Comparison of ENCODE assay signal across 18 cellular contexts in genomic region chr2:219748673-219749570, GRCh38.
DNase-seq lines count a peak whose midpoint lies in the region; ATAC-seq and TF ChIP-seq lines count a peak whose summit lies in the region.
"Had no signal": no experiment of that assay in that cellular context is flagged by ENCODE, and none has a peak within 500 bp of the region (broad histone marks: within the 10 kb centered on the region; RNA-seq: fewer than 3 reads in every experiment).

No MANE protein-coding gene starts in this region.

- H3K36me3 ChIP-seq in HEK293 (ENCODE audit: control insufficient read depth in 2 of 2, insufficient read depth in 1 of 2, low read length in 2 of 2) (no peaks in the 10 kb centered on the region), SJCRH30 (no peaks in the 10 kb centered on the region), upper lobe of left lung (no peaks in the 10 kb centered on the region)

- no peak for ATAC-seq in upper lobe of left lung (ENCODE audit: low FRiP score in 2 of 2)
- ATAC-seq: PC-3 had no signal

- H3K27ac ChIP-seq in HEK293 (ENCODE audit: extremely low read depth, low read depth, low read length): no peak overlapping the region
- no peak overlapping the region for H3K27ac ChIP-seq in SJCRH30
- no peak overlapping the region for H3K27ac ChIP-seq in upper lobe of left lung
- H3K27ac ChIP-seq: GM23248, KMS-11 had no signal

- DNase-seq in DMS79 treated with DMSO at 0.1 percent for 48 hours (lab: John Stamatoyannopoulos, UW) (peak; percentile 48), SJCRH30 (peak; percentile 33 to 63), retina (peak; percentile 75), DMS53 (lab: John Stamatoyannopoulos, UW) (no peak), upper lobe of left lung (no peak), ecto neural progenitor cell (ENCODE audit: low spot score) (no peak)
- DNase-seq: ACHN, C1 segment of cervical spinal cord, DND-41, GM23248, MV-4-11, NCI-H187 treated with DMSO at 0.1 percent for 48 hours, NCI-H82, PC-3, RPMI8226, SHP77 treated with DMSO at 0.1 percent for 48 hours had no signal

- TF ChIP-seq CTCF in HEK293 (tag by site-specific recombination; IDR thresholded peaks at IDR 0.05) (peak; percentile 34; the same call in 1 of the 2 replicates), upper lobe of left lung (IDR thresholded peaks at IDR 0.05) (no peak)

- WGBS in upper lobe of left lung, 2 donors: 73% methylated on average over 4 of the region's 4 CpGs

- no peak for TF ChIP-seq POLR2A in upper lobe of left lung (IDR thresholded peaks at IDR 0.05)

- no peak for TF ChIP-seq EP300 in upper lobe of left lung (IDR thresholded peaks at IDR 0.05)

- POLR2A ChIA-PET in HEK293 (lab: Yijun Ruan, JAX): no interaction called here

- H3K4me1 ChIP-seq in HEK293 (ENCODE audit: control insufficient read depth, insufficient read depth, low read length) (peaks cover 5% of the 10 kb centered on the region; the same call in 1 of the 2 replicates), SJCRH30 (peaks cover 17% of the 10 kb centered on the region), upper lobe of left lung (peaks cover 0 to 5% (median 0%) of the 10 kb centered on the region in 4 donors)

- H3K27me3 ChIP-seq in SJCRH30: no peaks in the 10 kb centered on the region
- H3K27me3 ChIP-seq in upper lobe of left lung: no peaks in the 10 kb centered on the region

- CTCF ChIA-PET in HEK293 (lab: Yijun Ruan, JAX): interaction anchor here (0.6 to 0.7 kb wide), 3 partner anchors 49 to 90 kb away, joined by 3 to 4 read pairs (median 4); no protein-coding TSS in a partner anchor

- H3K4me3 ChIP-seq in HEK293 (ENCODE audit: low read depth, low read length) (no peak overlapping the region), SJCRH30 (no peak overlapping the region), upper lobe of left lung (no peak overlapping the region)
- H3K4me3 ChIP-seq: GM23248 had no signal

- no peaks in the 10 kb centered on the region for H3K9me3 ChIP-seq in HEK293 (ENCODE audit: control insufficient read depth, insufficient read depth, low read depth, low read length)
- 0 out of 2 replicates have a peak, but pooled peaks cover 3% of the 10 kb centered on the region for H3K9me3 ChIP-seq in SJCRH30 (replicated peaks)
- H3K9me3 ChIP-seq in upper lobe of left lung: no peaks in the 10 kb centered on the region

TF ChIP-seq in HEK293, 187 proteins besides CTCF, POLR2A, EP300 and RAD21 (continues in another document):
- TF ChIP-seq OVOL3 (tag by site-specific recombination; IDR thresholded peaks at IDR 0.05) (peak; percentile 68; the same call in 1 of the 2 replicates), ZNF449 (tag by site-specific recombination; IDR thresholded peaks at IDR 0.05) (peak; percentile 44; the same call in 1 of the 2 replicates), ZNF138 (tag by site-specific recombination; IDR thresholded peaks at IDR 0.05; ENCODE audit: borderline replicate concordance) (no peak), SP7 (tag by site-specific recombination; IDR thresholded peaks at IDR 0.05) (0 out of 2 replicates have a peak, but pooled peaks have one; percentile 31), ZNF148 (tag by site-specific recombination; IDR thresholded peaks at IDR 0.05; ENCODE audit: borderline replicate concordance) (no peak), ZIC2 (tag by site-specific recombination; IDR thresholded peaks at IDR 0.05) (peak; percentile 86), GLIS1 (tag by site-specific recombination; IDR thresholded peaks at IDR 0.05) (peak; percentile 95), KLF17 (tag by site-specific recombination; IDR thresholded peaks at IDR 0.05) (0 out of 2 replicates have a peak, but pooled peaks have one; percentile 44), BCL11B (tag by site-specific recombination; IDR thresholded peaks at IDR 0.05; ENCODE audit: low read depth) (peak; percentile 49; the same call in 1 of the 2 replicates), ZFP3 (tag by site-specific recombination; IDR thresholded peaks at IDR 0.05; ENCODE audit: low read depth) (no peak), ZBTB8A (tag by site-specific recombination; IDR thresholded peaks at IDR 0.05) (0 out of 2 replicates have a peak, but pooled peaks have one; percentile 28), MEIS1 (CRISPR knock-in tag; IDR thresholded peaks at IDR 0.05; ENCODE audit: borderline replicate concordance) (no peak), ZNF580 (tag by site-specific recombination; IDR thresholded peaks at IDR 0.05) (peak; percentile 67; the same call in 1 of the 2 replicates), ZBTB49 (tag by site-specific recombination; IDR thresholded peaks at IDR 0.05; ENCODE audit: low read depth) (no peak), FEZF1 (tag by site-specific recombination; IDR thresholded peaks at IDR 0.05) (peak; percentile 96), SCRT2 (tag by site-specific recombination; IDR thresholded peaks at IDR 0.05) (0 out of 2 replicates have a peak, but pooled peaks have one; percentile 25), ZNF585B (tag by site-specific recombination; IDR thresholded peaks at IDR 0.05) (no peak)

Comparison
In these comparisons a context has a peak if more than half of its experiments do, and no peak if none do; other contexts are left out.
1. DNase-seq: peak in DMS79 treated with DMSO at 0.1 percent for 48 hours (single experiment), SJCRH30 (2 of 2) and retina (single experiment); none in DMS53 (single experiment), upper lobe of left lung (0 of 2) and ecto neural progenitor cell (single experiment).